Comparison of ENCODE assay signal across 1 cellular context in genomic region chr12:43835656-43836454, GRCh38.
A peak's percentile ranks its signal among the peaks of the same experiment; 100 is the strongest.
TF ChIP-seq lines count a peak whose summit lies in the region.

Gene TMEM117, plus strand, starts transcription at chr12:43836081.

TF ChIP-seq in HepG2, 621 proteins besides CTCF, POLR2A, EP300 and RAD21 (continued from another document and continues in another):
- TF ChIP-seq ZBED4 (CRISPR knock-in tag; IDR thresholded peaks at IDR 0.05; ENCODE audit: borderline replicate concordance) (peak; percentile 68; the same call in 1 of the 2 replicates), ZBTB8A (CRISPR knock-in tag; IDR thresholded peaks at IDR 0.05; ENCODE audit: borderline replicate concordance, low read depth) (no peak), ZNF382 (CRISPR knock-in tag; IDR thresholded peaks at IDR 0.05; ENCODE audit: borderline replicate concordance) (no peak), ZXDC (CRISPR knock-in tag; IDR thresholded peaks at IDR 0.05) (no peak), ATF7 (IDR thresholded peaks at IDR 0.05) (no peak), ATF7 (CRISPR knock-in tag; IDR thresholded peaks at IDR 0.05) (no peak), RBAK (CRISPR knock-in tag; IDR thresholded peaks at IDR 0.05) (no peak), PRDM15 (CRISPR knock-in tag; IDR thresholded peaks at IDR 0.05) (0 out of 2 replicates have a peak, but pooled peaks have one; percentile 24), TOE1 (CRISPR knock-in tag; IDR thresholded peaks at IDR 0.05) (no peak), ZNF879 (CRISPR knock-in tag; IDR thresholded peaks at IDR 0.05) (no peak), PRDM10 (CRISPR knock-in tag; IDR thresholded peaks at IDR 0.05; ENCODE audit: low read depth) (no peak), ZNF782 (CRISPR knock-in tag; IDR thresholded peaks at IDR 0.05; ENCODE audit: borderline replicate concordance) (peak; percentile 26; the same call in 1 of the 2 replicates), ATF6 (CRISPR knock-in tag; conservative IDR thresholded peaks at IDR 0.05) (no peak), PATZ1 (CRISPR knock-in tag; IDR thresholded peaks at IDR 0.05) (peak; percentile 72), BCL3 (CRISPR knock-in tag; IDR thresholded peaks at IDR 0.05) (peak; percentile 11; the same call in 1 of the 2 replicates), CCDC6 (CRISPR knock-in tag; IDR thresholded peaks at IDR 0.05) (peak; percentile 66; the same call in 1 of the 2 replicates), MAX (IDR thresholded peaks at IDR 0.05) (peak; percentile 85), ZNF317 (CRISPR knock-in tag; IDR thresholded peaks at IDR 0.05) (no peak), REST (IDR thresholded peaks at IDR 0.05; ENCODE audit: borderline replicate concordance in 1 of 2, low read depth in 1 of 2, low read length in 2 of 2) (no peak), ZFP36 (IDR thresholded peaks at IDR 0.05; ENCODE audit: borderline replicate concordance, low read depth, low read length, partially characterized antibody) (no peak)
